Comparison of ENCODE assay signal across 29 cellular contexts in genomic region chrX:54173791-54174190, GRCh38.
"Had no signal": no experiment of that assay in that cellular context is flagged by ENCODE, and none has a peak within 500 bp of the region (broad histone marks: within the 10 kb centered on the region; RNA-seq: fewer than 3 reads in every experiment).

No MANE protein-coding gene starts in this region.

- H3K27ac ChIP-seq: colonic mucosa, coronary artery, dorsolateral prefrontal cortex, epithelial cell of prostate, esophagus muscularis mucosa, esophagus squamous epithelium, foreskin keratinocyte, gastrocnemius medialis, gastroesophageal sphincter, heart left ventricle, heart right ventricle, hepatocyte had no signal

- H3K36me3 ChIP-seq: colonic mucosa, esophagus muscularis mucosa, esophagus squamous epithelium, gastrocnemius medialis had no signal

- H3K4me3 Mint-ChIP-seq: dendritic cell treated with granulocyte-macrophage colony-stimulating factor and Interleukin-4, amounts not matched to agents 40 ng/mL and 50 ng/mL, for 4 days; effector memory CD8-positive, alpha-beta T cell; endodermal cell had no signal

- H3K4me2 ChIP-seq: hepatocyte had no signal

- DNase-seq: colonic mucosa; cortex of kidney; dermis blood vessel endothelial cell; dorsolateral prefrontal cortex; effector CD4-positive, alpha-beta T cell; effector CD8-positive, alpha-beta T cell; effector memory CD4-positive, alpha-beta T cell; effector memory CD8-positive, alpha-beta T cell; endodermal cell; erythroblast; esophagus squamous epithelium; foreskin fibroblast; foreskin keratinocyte; foreskin melanocyte; gastrocnemius medialis; glutamatergic neuron; head of caudate nucleus; heart left ventricle; heart right ventricle had no signal

- H3K27ac Mint-ChIP-seq: dendritic cell treated with granulocyte-macrophage colony-stimulating factor and Interleukin-4, amounts not matched to agents 40 ng/mL and 50 ng/mL, for 4 days; endodermal cell had no signal

- H2AFZ ChIP-seq: hepatocyte had no signal

- H3K4me3 ChIP-seq: colonic mucosa, coronary artery, dorsolateral prefrontal cortex, esophagus muscularis mucosa, esophagus squamous epithelium, gastrocnemius medialis, gastroesophageal sphincter, heart left ventricle, heart right ventricle, hepatocyte had no signal

- H3K27me3 Mint-ChIP-seq: dendritic cell treated with granulocyte-macrophage colony-stimulating factor and Interleukin-4, amounts not matched to agents 40 ng/mL and 50 ng/mL, for 4 days; effector memory CD8-positive, alpha-beta T cell had no signal

- H3K9me3 ChIP-seq: colonic mucosa, esophagus muscularis mucosa, esophagus squamous epithelium, gastrocnemius medialis, gastroesophageal sphincter, heart left ventricle, heart right ventricle had no signal

- H3K4me1 ChIP-seq: colonic mucosa had no signal

- H3K4me1 Mint-ChIP-seq: endodermal cell had no signal

- FAIRE-seq: endometrium, endothelial cell of umbilical vein, frontal cortex had no signal

- H3K27me3 ChIP-seq: colonic mucosa, esophagus muscularis mucosa, esophagus squamous epithelium, foreskin keratinocyte, gastrocnemius medialis, gastroesophageal sphincter, heart right ventricle, hepatocyte had no signal

- H3K9me3 Mint-ChIP-seq: dendritic cell treated with granulocyte-macrophage colony-stimulating factor and Interleukin-4, amounts not matched to agents 40 ng/mL and 50 ng/mL, for 4 days; effector memory CD8-positive, alpha-beta T cell had no signal

- ATAC-seq: effector memory CD8-positive, alpha-beta T cell; esophagus mucosa; foreskin keratinocyte; gastrocnemius medialis; gastroesophageal sphincter; heart left ventricle; heart right ventricle had no signal
